Comparison of ENCODE assay signal across 26 cellular contexts in the genomic region with DNA sequence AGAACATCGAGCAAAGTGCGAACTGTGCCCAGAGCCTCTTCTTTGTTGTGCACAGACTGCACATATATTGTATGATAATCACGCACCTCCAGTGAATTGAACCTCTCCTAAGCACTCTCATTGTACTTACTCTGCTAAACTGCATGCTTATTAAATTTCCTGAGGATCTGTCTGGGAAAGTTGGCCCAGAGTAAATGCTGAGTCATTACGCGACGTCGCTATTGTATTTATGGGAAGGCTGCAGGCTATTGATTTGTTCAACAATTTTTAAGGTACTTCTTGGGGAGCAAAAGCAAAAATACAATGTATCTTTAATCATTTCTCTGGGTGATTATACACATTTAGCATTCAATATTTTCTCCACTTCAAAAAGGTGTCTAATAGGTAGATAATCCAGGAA.
DNase-seq lines count a peak whose midpoint lies in the region; ATAC-seq, FAIRE-seq and TF ChIP-seq lines count a peak whose summit lies in the region.
"Had no signal": no experiment of that assay in that cellular context is flagged by ENCODE, and none has a peak within 500 bp of the region (broad histone marks: within the 10 kb centered on the region; RNA-seq: fewer than 3 reads in every experiment).

No MANE protein-coding gene starts in this region.

- H3K27ac Mint-ChIP-seq in endodermal cell: peak overlapping the region; percentile 24
- H3K27ac Mint-ChIP-seq: CD8-positive, alpha-beta memory T cell; T-helper 2 cell treated with Interferon-gamma antibody and Interleukin-4, amounts not matched to agents 5 μg/mL and 100 μg/mL, for 36 hours had no signal

- TF ChIP-seq POLR2A in GM12892 (IDR thresholded peaks at IDR 0.05; ENCODE audit: low read depth, low read length): no peak

- TF ChIP-seq CTCF in BE2C (IDR thresholded peaks at IDR 0.05; ENCODE audit: low read depth, low read length) (no peak), endodermal cell (conservative IDR thresholded peaks at IDR 0.05) (no peak)

- in situ Hi-C loops in HAP-1 (cut with MboI; ENCODE audit: low sequenced_read_pairs): no loop called here

- no peak overlapping the region for H3K9ac ChIP-seq in endodermal cell (ENCODE audit: extremely low read depth, low read length, poor library complexity, severe bottlenecking)

- FAIRE-seq in GM12892 (lab: Jason Lieb, UNC): no peak
- no peak for FAIRE-seq in GM19239 (lab: Jason Lieb, UNC)
- FAIRE-seq: GM18507, kidney had no signal

- 90% methylated on average over 7 of the region's 7 CpGs; no CpG with 5 or more reads in 1 of the 2 experiments for WGBS in endodermal cell (ENCODE audit: insufficient coverage in 1 of 2, insufficient read length in 1 of 2), 2 experiments

- no peaks in the 10 kb centered on the region for H3K9me3 ChIP-seq in BE2C
- H3K9me3 ChIP-seq in HAP-1: no peaks in the 10 kb centered on the region
- H3K9me3 ChIP-seq in endodermal cell (ENCODE audit: control insufficient read depth, low read length): no peaks in the 10 kb centered on the region
- H3K9me3 ChIP-seq: gastroesophageal sphincter, SJSA1, stomach, upper lobe of left lung had no signal

- peaks cover 2% of the 10 kb centered on the region for H3K9me3 Mint-ChIP-seq in endodermal cell
- H3K9me3 Mint-ChIP-seq: T-helper 2 cell treated with Interferon-gamma antibody and Interleukin-4, amounts not matched to agents 5 μg/mL and 100 μg/mL, for 36 hours had no signal

- H3K4me1 ChIP-seq in BE2C (peaks cover 3% of the 10 kb centered on the region; the same call in 1 of the 2 replicates), HAP-1 (no peaks in the 10 kb centered on the region; the same call in 1 of the 2 replicates), endodermal cell (ENCODE audit: control insufficient read depth, insufficient read depth, low read length) (no peaks in the 10 kb centered on the region)
- H3K4me1 ChIP-seq: gastroesophageal sphincter, SJSA1, stomach, upper lobe of left lung had no signal

- H3K36me3 ChIP-seq in BE2C: no peaks in the 10 kb centered on the region
- H3K36me3 ChIP-seq in HAP-1 (replicated peaks): no peaks in the 10 kb centered on the region
- H3K36me3 ChIP-seq in endodermal cell (ENCODE audit: control insufficient read depth, insufficient read depth, low read length): no peaks in the 10 kb centered on the region
- H3K36me3 ChIP-seq: cardiac muscle cell, gastroesophageal sphincter, SJSA1, stomach, upper lobe of left lung had no signal

- no peaks in the 10 kb centered on the region for H3K36me3 Mint-ChIP-seq in endodermal cell (ENCODE audit: low read depth)
- H3K36me3 Mint-ChIP-seq: CD8-positive, alpha-beta memory T cell had no signal

- ATAC-seq in HG02571 (IDR thresholded peaks at IDR 0.05; ENCODE audit: unreplicated experiment): no peak
- ATAC-seq: gastroesophageal sphincter had no signal

- H3K27me3 ChIP-seq in BE2C (no peaks in the 10 kb centered on the region), HAP-1 (ENCODE audit: low read depth) (no peaks in the 10 kb centered on the region), endodermal cell (ENCODE audit: control insufficient read depth, insufficient read depth, low read length, poor library complexity, severe bottlenecking) (no peaks in the 10 kb centered on the region)
- H3K27me3 ChIP-seq: cardiac muscle cell, gastroesophageal sphincter, SJSA1, stomach, upper lobe of left lung had no signal

- no peak overlapping the region for H3K27ac ChIP-seq in endodermal cell (ENCODE audit: low read depth, low read length)
- H3K27ac ChIP-seq: cardiac muscle cell, epithelial cell of prostate, gastroesophageal sphincter, PC-9, SJSA1, stomach, upper lobe of left lung had no signal

- H3K27me3 Mint-ChIP-seq in endodermal cell (ENCODE audit: insufficient read depth): no peaks in the 10 kb centered on the region
- H3K27me3 Mint-ChIP-seq: CD8-positive, alpha-beta memory T cell had no signal

- DNase-seq in BE2C (peak; percentile 25), HAP-1 (ENCODE audit: low spot score in 2 of 2) (peak; percentile 26 to 46), NCI-H345 treated with DMSO at 0.1 percent for 48 hours (lab: John Stamatoyannopoulos, UW; ENCODE audit: unreplicated experiment) (peak; percentile 9), endodermal cell (no peak), GM12892 (ENCODE audit: insufficient read length) (no peak), germinal center (ENCODE audit: low spot score) (no peak), GM19239 (ENCODE audit: insufficient read length, low spot score) (no peak)
- DNase-seq: activated gamma-delta T cell; CD8-positive, alpha-beta memory T cell; dermis blood vessel endothelial cell; EL; KBM-7; kidney; NCI-H2171; PC-9; stimulated activated CD4-positive, alpha-beta T cell treated with anti-CD3 and anti-CD28 coated beads, Interleukin-4, amount 100 ng/mL, for 4 hours; stomach; upper lobe of left lung had no signal

- no peak overlapping the region for H3K4me3 ChIP-seq in BE2C (ENCODE audit: low read depth, low read length)
- no peak overlapping the region for H3K4me3 ChIP-seq in HAP-1
- no peak overlapping the region for H3K4me3 ChIP-seq in endodermal cell (ENCODE audit: low read length)
- H3K4me3 ChIP-seq: cardiac muscle cell, gastroesophageal sphincter, lung, PC-9, SJSA1, stomach, upper lobe of left lung had no signal

- H3K4me1 Mint-ChIP-seq in endodermal cell: no peaks in the 10 kb centered on the region
- H3K4me1 Mint-ChIP-seq: CD8-positive, alpha-beta memory T cell had no signal

- H3K4me3 Mint-ChIP-seq in endodermal cell: no peak overlapping the region
- H3K4me3 Mint-ChIP-seq: CD8-positive, alpha-beta memory T cell; T-helper 2 cell treated with Interferon-gamma antibody and Interleukin-4, amounts not matched to agents 5 μg/mL and 100 μg/mL, for 36 hours had no signal

Comparison
In these comparisons a context has a peak if more than half of its experiments do, and no peak if none do; other contexts are left out.
1. DNase-seq: peak in BE2C (single experiment), HAP-1 (2 of 2) and NCI-H345 treated with DMSO at 0.1 percent for 48 hours (single experiment); none in endodermal cell (single experiment), GM12892 (single experiment), germinal center (single experiment) and GM19239 (single experiment).